Comparison of ENCODE assay signal across 7 cellular contexts in genomic region chr5:148179234-148179824, GRCh38. TPM values are rescaled to one million over a fixed set of nuclear protein-coding genes. Genes with fewer than 3 reads are reported as not detected.
DNase-seq lines count a peak whose midpoint lies in the region; ATAC-seq and TF ChIP-seq lines count a peak whose summit lies in the region.

No MANE protein-coding gene starts in this region.

- POLR2A ChIA-PET in GM10248 (lab: Yijun Ruan, JAX) = no interaction called here
- POLR2A ChIA-PET in HCT116 (lab: Charles Lee) = no interaction called here

- H3K4me3 ChIP-seq in HCT116 (replicated peaks in 1 of 2; ENCODE audit: low read depth in 1 of 2, low read length in 2 of 2) (no peak overlapping the region), cardiac muscle cell (no peak overlapping the region)

- no peak for TF ChIP-seq POLR2A in HCT116 (IDR thresholded peaks at IDR 0.05; ENCODE audit: borderline replicate concordance, extremely low read depth, insufficient read depth, insufficient read length)

- DNase-seq in GM10248 (ENCODE audit: extremely low spot score) = peak; percentile 10
- peak; percentile 48 for DNase-seq in HCT116 (ENCODE audit: low read depth, low spot score)
- peak; percentile 1 for DNase-seq in NCI-H146 treated with DMSO at 0.1 percent for 48 hours (lab: John Stamatoyannopoulos, UW; ENCODE audit: unreplicated experiment)
- DNase-seq in cardiac muscle cell (ENCODE audit: low read depth in 1 of 2, low spot score in 1 of 2) = peak; percentile 70 to 85
- peak; percentile 14 for DNase-seq in retina
- DNase-seq in germinal center (ENCODE audit: low spot score) = no peak

- BruUV-seq in HCT116 (replicated peaks; lab: Mats Ljungman, UMichigan) = no TSS peak

- H4K20me1 ChIP-seq in HCT116 (ENCODE audit: insufficient read depth) = no peaks in the 10 kb centered on the region

- H2AFZ ChIP-seq in HCT116 (ENCODE audit: low read depth, low read length, poor library complexity, severe bottlenecking) = no peak overlapping the region

- peak; percentile 84 for TF ChIP-seq RAD21 in HCT116 (IDR thresholded peaks at IDR 0.05; ENCODE audit: low read depth)

- H3K27me3 ChIP-seq in HCT116 (ENCODE audit: insufficient read depth, low read length) (no peaks in the 10 kb centered on the region), cardiac muscle cell (no peaks in the 10 kb centered on the region)

- peak; percentile 57 for TF ChIP-seq CTCF in GM10248 (IDR thresholded peaks at IDR 0.05; ENCODE audit: control extremely low read depth, extremely low read depth, low read depth, missing control alignments)
- TF ChIP-seq CTCF in HCT116 (IDR thresholded peaks at IDR 0.05 in 2 of 3, conservative IDR thresholded peaks at IDR 0.05 in 1 of 3; ENCODE audit: borderline replicate concordance in 1 of 3, insufficient read depth in 1 of 3, low read depth in 2 of 3, low read length in 2 of 3) = peak; percentile 62 to 76 (median 72)
- TF ChIP-seq CTCF in VCaP (conservative IDR thresholded peaks at IDR 0.05) = peak; percentile 76
- peak; percentile 76 for TF ChIP-seq CTCF in cardiac muscle cell (IDR thresholded peaks at IDR 0.05; ENCODE audit: low read depth, low read length)

- H3K9ac ChIP-seq in HCT116 (ENCODE audit: low read length) = no peak overlapping the region

- H3K27ac ChIP-seq in HCT116 (ENCODE audit: low read depth, low read length) (no peak overlapping the region), VCaP (no peak overlapping the region), cardiac muscle cell (no peak overlapping the region)

- H3K9me3 ChIP-seq in HCT116 (ENCODE audit: control insufficient read depth in 1 of 2, insufficient read depth in 1 of 2, low read depth in 1 of 2, low read length in 2 of 2) (no peaks in the 10 kb centered on the region), cardiac muscle cell (ENCODE audit: low read depth) (no peaks in the 10 kb centered on the region)

- CTCF ChIA-PET in GM10248 (lab: Yijun Ruan, JAX) (interaction anchor here (0.8 to 3.6 kb wide), 13 partner anchors 8 to 857 kb away, joined by 3 to 25 read pairs (median 4); no protein-coding TSS in a partner anchor), HCT116 (lab: Charles Lee) (interaction anchor here (1.2 to 1.9 kb wide), 2 partner anchors 195 to 552 kb away, joined by 6 to 29 read pairs; no protein-coding TSS in a partner anchor)

- peak; percentile 78 for ATAC-seq in HCT116

- intact Hi-C loops in HCT116 (cut with micrococcal nuclease) = loop anchor here (1.0 to 5.0 kb wide), 5 partner anchors 195 to 855 kb away; no protein-coding TSS in a partner anchor

- H3K79me2 ChIP-seq in HCT116 (ENCODE audit: insufficient read depth, low read length) = no peaks in the 10 kb centered on the region

- H3K4me2 ChIP-seq in HCT116 (ENCODE audit: low read length) = no peak overlapping the region

- H3K4me1 ChIP-seq in HCT116 (ENCODE audit: control insufficient read depth in 1 of 2, insufficient read depth in 2 of 2, low read length in 2 of 2) = no peaks in the 10 kb centered on the region
- no peaks in the 10 kb centered on the region for H3K4me1 ChIP-seq in cardiac muscle cell (ENCODE audit: low read depth)

- H3K9me2 ChIP-seq in HCT116 (ENCODE audit: insufficient read depth) = no peaks in the 10 kb centered on the region

- no peaks in the 10 kb centered on the region for H3K36me3 ChIP-seq in HCT116 (ENCODE audit: control insufficient read depth in 1 of 2, insufficient read depth in 2 of 2, low read length in 2 of 2)
- no peaks in the 10 kb centered on the region for H3K36me3 ChIP-seq in cardiac muscle cell

- RAD21 ChIA-PET in HCT116 (lab: Charles Lee; ENCODE audit: low non-redundant PET in 1 of 2, low total read pairs in 2 of 2, uncharacterized antibody in 2 of 2, unreplicated experiment in 2 of 2) = no interaction called here

TF ChIP-seq in HCT116, 20 proteins besides CTCF, POLR2A, EP300 and RAD21:
- no peak for TF ChIP-seq POLR2AphosphoS5 (IDR thresholded peaks at IDR 0.05; ENCODE audit: low read depth, low read length)
- no peak for TF ChIP-seq YY1 (IDR thresholded peaks at IDR 0.05; ENCODE audit: extremely low read depth, insufficient replicate concordance, low read depth, low read length)
- TF ChIP-seq SIN3A (IDR thresholded peaks at IDR 0.05; ENCODE audit: low read depth) = no peak
- no peak for TF ChIP-seq REST (IDR thresholded peaks at IDR 0.05; ENCODE audit: low read depth)
- no peak for TF ChIP-seq ELF1 (IDR thresholded peaks at IDR 0.05; ENCODE audit: borderline replicate concordance, low read depth)
- TF ChIP-seq EZH2phosphoT487 (IDR thresholded peaks at IDR 0.05; ENCODE audit: borderline replicate concordance) = no peak
- TF ChIP-seq SP1 (IDR thresholded peaks at IDR 0.05; ENCODE audit: low read depth) = no peak
- no peak for TF ChIP-seq ZBTB33 (IDR thresholded peaks at IDR 0.05; ENCODE audit: extremely low read depth, insufficient replicate concordance, low read length)
- TF ChIP-seq CBX3 (IDR thresholded peaks at IDR 0.05; ENCODE audit: low read depth) = no peak
- TF ChIP-seq MAX (IDR thresholded peaks at IDR 0.05) = no peak
- TF ChIP-seq SRF (IDR thresholded peaks at IDR 0.05; ENCODE audit: low read depth) = no peak
- no peak for TF ChIP-seq ZFX (IDR thresholded peaks at IDR 0.05)
- TF ChIP-seq JUND (IDR thresholded peaks at IDR 0.05) = no peak
- no peak for TF ChIP-seq EZH2 (IDR thresholded peaks at IDR 0.05)
- TF ChIP-seq CEBPB (IDR thresholded peaks at IDR 0.05; ENCODE audit: low read depth) = no peak
- TF ChIP-seq EGR1 (IDR thresholded peaks at IDR 0.05; ENCODE audit: low read depth) = no peak
- TF ChIP-seq ATF3 (IDR thresholded peaks at IDR 0.05) = no peak
- no peak for TF ChIP-seq ZNF274 (IDR thresholded peaks at IDR 0.05; ENCODE audit: low read depth, low read length)

RNA-seq across cellular contexts. Expression of gene SPINK14, which starts 11.0 kb away (rescaled TPM):
- not detected for total RNA-seq in HCT116 (2021; ENCODE audit: unreplicated experiment)
- not detected in 2 replicates for polyA plus RNA-seq in HCT116 (2012)
- total RNA-seq in cardiac muscle cell = not detected in 2 replicates
- polyA plus RNA-seq in cardiac muscle cell = not detected in 2 replicates

RNA-seq across cellular contexts. Expression of gene SPINK6, which starts 23.5 kb away (rescaled TPM):
- total RNA-seq in HCT116 (2021; ENCODE audit: unreplicated experiment) = not detected
- not detected in 2 replicates for polyA plus RNA-seq in HCT116 (2012)
- not detected in 2 replicates for total RNA-seq in cardiac muscle cell
- not detected in 2 replicates for polyA plus RNA-seq in cardiac muscle cell

RNA-seq across cellular contexts. Expression of gene MARCOL, which starts 59.0 kb away (rescaled TPM):
- not detected for total RNA-seq in HCT116 (2021; ENCODE audit: unreplicated experiment)
- not detected in 2 replicates for polyA plus RNA-seq in HCT116 (2012)
- total RNA-seq in cardiac muscle cell = not detected in 2 replicates
- polyA plus RNA-seq in cardiac muscle cell = 0.29 TPM in 1 of 2 replicates, not detected in the other
